9 cellular contexts compared by ENCODE assay signal in genomic region chr16:2720063-2720455, GRCh38. TPM values are rescaled to one million over a fixed set of nuclear protein-coding genes. Genes with fewer than 3 reads are reported as not detected.
DNase-seq lines count a peak whose midpoint lies in the region; ATAC-seq lines count a peak whose summit lies in the region.
"Had no signal": no experiment of that assay in that cellular context is flagged by ENCODE, and none has a peak within 500 bp of the region (broad histone marks: within the 10 kb centered on the region; RNA-seq: fewer than 3 reads in every experiment).

Gene PRSS27 (minus strand): TSS chr16:2720224. CDS start chr16:2720160, 64 bp downstream.

- peak within 1 kb of the TSS; percentile 63 for H3K4me3 ChIP-seq in iPS-20b (ENCODE audit: low read length)

- no peaks in the 10 kb centered on the region for H3K36me3 ChIP-seq in iPS-20b (ENCODE audit: insufficient read depth, low read depth, low read length)

- peak; percentile 26 for DNase-seq in DMS53 (lab: John Stamatoyannopoulos, UW)
- no peak for DNase-seq in DMS53 treated with DMSO at 0.1 percent for 48 hours (lab: John Stamatoyannopoulos, UW; ENCODE audit: unreplicated experiment)
- DNase-seq in activated naive CD4-positive, alpha-beta T cell treated with anti-CD3 and anti-CD28 coated beads, Interleukin-2, amount 50 U/mL, for 72 hours (ENCODE audit: low spot score in 2 of 2): no peak
- DNase-seq in stimulated activated naive CD8-positive, alpha-beta T cell treated with anti-CD3 and anti-CD28 coated beads, Interleukin-15, amount 100 ng/mL, for 72 hours: no peak
- no peak for DNase-seq in stimulated activated CD4-positive, alpha-beta T cell treated with anti-CD3 and anti-CD28 coated beads, Interleukin-4, amount 100 ng/mL, for 1 hour
- DNase-seq in SW 1271 (lab: John Stamatoyannopoulos, UW): no peak
- no peak for DNase-seq in GM19238 (ENCODE audit: insufficient read length, low spot score)
- DNase-seq: stimulated activated CD4-positive, alpha-beta T cell treated with anti-CD3 and anti-CD28 coated beads, Interleukin-4, amount 100 ng/mL, for 4 hours had no signal

- no peaks in the 10 kb centered on the region for H3K9me3 Mint-ChIP-seq in activated naive CD4-positive, alpha-beta T cell treated with anti-CD3 and anti-CD28 coated beads, Interleukin-2, amount 50 U/mL, for 72 hours
- H3K9me3 Mint-ChIP-seq in stimulated activated naive CD8-positive, alpha-beta T cell treated with anti-CD3 and anti-CD28 coated beads, Interleukin-15, amount 100 ng/mL, for 72 hours: no peaks in the 10 kb centered on the region

- no peaks in the 10 kb centered on the region for H3K4me1 ChIP-seq in iPS-20b (ENCODE audit: insufficient read depth, low read length)

- no peak for ATAC-seq in activated naive CD4-positive, alpha-beta T cell treated with anti-CD3 and anti-CD28 coated beads, Interleukin-2, amount 50 U/mL, for 72 hours
- ATAC-seq in stimulated activated naive CD8-positive, alpha-beta T cell treated with anti-CD3 and anti-CD28 coated beads, Interleukin-15, amount 100 ng/mL, for 72 hours: no peak

- H3K27ac Mint-ChIP-seq in activated naive CD4-positive, alpha-beta T cell treated with anti-CD3 and anti-CD28 coated beads, Interleukin-2, amount 50 U/mL, for 72 hours: peak within 1 kb of the TSS; percentile 80 to 92
- H3K27ac Mint-ChIP-seq in stimulated activated naive CD8-positive, alpha-beta T cell treated with anti-CD3 and anti-CD28 coated beads, Interleukin-15, amount 100 ng/mL, for 72 hours: peak within 1 kb of the TSS; percentile 95 to 96

- H3K9me3 ChIP-seq in iPS-20b (ENCODE audit: insufficient read depth, low read depth, low read length): no peaks in the 10 kb centered on the region

- peak within 1 kb of the TSS; percentile 90 to 92 for H3K4me3 Mint-ChIP-seq in stimulated activated naive CD8-positive, alpha-beta T cell treated with anti-CD3 and anti-CD28 coated beads, Interleukin-15, amount 100 ng/mL, for 72 hours

- peaks cover 12% of the 10 kb centered on the region for H3K27me3 ChIP-seq in iPS-20b (ENCODE audit: insufficient read depth, low read length)

- peaks cover 21% of the 10 kb centered on the region for H3K27me3 Mint-ChIP-seq in stimulated activated naive CD8-positive, alpha-beta T cell treated with anti-CD3 and anti-CD28 coated beads, Interleukin-15, amount 100 ng/mL, for 72 hours

- no peak within 1 kb of the TSS for H3K27ac ChIP-seq in iPS-20b (ENCODE audit: low read length)

- peak within 1 kb of the TSS; percentile 73 for H3K9ac ChIP-seq in iPS-20b (ENCODE audit: low read depth, low read length)

- no peaks in the 10 kb centered on the region for H3K36me3 Mint-ChIP-seq in activated naive CD4-positive, alpha-beta T cell treated with anti-CD3 and anti-CD28 coated beads, Interleukin-2, amount 50 U/mL, for 72 hours

- peaks cover 31% of the 10 kb centered on the region for H3K4me1 Mint-ChIP-seq in stimulated activated naive CD8-positive, alpha-beta T cell treated with anti-CD3 and anti-CD28 coated beads, Interleukin-15, amount 100 ng/mL, for 72 hours

RNA-seq across cellular contexts. Expression of gene PRSS27, which starts in this region (rescaled TPM):
- 1 to 10 TPM; 1.3 to 3.2 TPM for total RNA-seq in activated naive CD4-positive, alpha-beta T cell treated with anti-CD3 and anti-CD28 coated beads, Interleukin-2, amount 50 U/mL, for 72 hours
